2 cellular contexts compared by ENCODE assay signal in the genomic region with DNA sequence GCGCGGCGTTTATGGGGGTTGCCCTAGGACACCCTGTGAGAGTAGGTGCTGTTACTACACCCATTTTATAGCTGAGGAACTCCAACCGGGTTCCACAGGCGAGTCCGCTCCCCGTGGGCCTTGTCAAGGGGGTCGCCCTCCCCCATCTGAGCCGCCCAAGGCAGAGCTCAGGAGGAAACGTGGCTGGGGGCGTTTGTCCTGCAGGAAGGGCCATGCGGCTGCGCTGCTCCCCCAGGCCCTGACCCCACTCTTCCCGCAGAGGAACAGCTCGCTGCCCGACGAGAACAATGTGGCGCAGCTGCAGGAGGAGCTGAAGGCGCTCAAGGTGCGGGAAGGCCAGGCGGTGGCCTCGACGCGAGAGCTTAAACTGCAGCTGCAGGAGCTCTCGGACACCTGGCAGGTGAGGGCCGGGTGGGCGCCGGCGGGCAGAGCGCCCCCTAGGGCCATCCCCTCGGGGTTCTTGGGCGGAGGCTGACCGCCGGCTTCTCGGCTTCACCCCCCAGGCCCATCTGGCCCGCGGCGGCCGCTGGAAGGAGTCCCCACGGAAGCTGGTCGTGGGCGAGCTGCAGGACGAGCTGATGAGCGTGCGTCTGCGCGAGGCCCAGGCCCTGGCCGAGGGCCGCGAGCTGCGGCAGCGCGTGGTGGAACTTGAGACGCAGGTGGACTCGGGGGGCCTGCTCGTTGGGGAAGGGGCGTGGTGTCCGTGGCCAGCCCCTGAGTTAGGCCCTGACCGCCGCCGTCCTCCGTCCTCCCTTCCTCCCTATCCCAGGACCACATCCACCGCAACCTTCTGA.
TF ChIP-seq lines count a peak whose summit lies in the region.

No MANE protein-coding gene starts in this region.

TF ChIP-seq in A549, 52 proteins besides CTCF, POLR2A, EP300 and RAD21:
- TF ChIP-seq SREBF2 (IDR thresholded peaks at IDR 0.05): no peak
- TF ChIP-seq, protein P1, sequence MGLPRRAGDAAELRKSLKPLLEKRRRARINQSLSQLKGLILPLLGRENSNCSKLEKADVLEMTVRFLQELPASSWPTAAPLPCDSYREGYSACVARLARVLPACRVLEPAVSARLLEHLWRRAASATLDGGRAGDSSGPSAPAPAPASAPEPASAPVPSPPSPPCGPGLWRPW (IDR thresholded peaks at IDR 0.05): no peak
- no peak for TF ChIP-seq FOSB (CRISPR knock-in tag; IDR thresholded peaks at IDR 0.05)
- TF ChIP-seq ZC3H11A (IDR thresholded peaks at IDR 0.05): no peak
- no peak for TF ChIP-seq BHLHE40 (IDR thresholded peaks at IDR 0.05; ENCODE audit: low read depth, low read length)
- TF ChIP-seq EHMT2 (IDR thresholded peaks at IDR 0.05; ENCODE audit: low read depth): no peak
- TF ChIP-seq HOXA7 (CRISPR knock-in tag; IDR thresholded peaks at IDR 0.05): no peak
- TF ChIP-seq CHD2 (IDR thresholded peaks at IDR 0.05; ENCODE audit: low read length, partially characterized antibody): no peak
- TF ChIP-seq, protein P2, sequence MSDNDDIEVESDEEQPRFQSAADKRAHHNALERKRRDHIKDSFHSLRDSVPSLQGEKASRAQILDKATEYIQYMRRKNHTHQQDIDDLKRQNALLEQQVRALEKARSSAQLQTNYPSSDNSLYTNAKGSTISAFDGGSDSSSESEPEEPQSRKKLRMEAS (IDR thresholded peaks at IDR 0.05): no peak
- TF ChIP-seq KDM5A (IDR thresholded peaks at IDR 0.05): no peak
- TF ChIP-seq HDAC2 (IDR thresholded peaks at IDR 0.05): no peak

TF ChIP-seq in HCT116, 20 proteins besides CTCF, POLR2A, EP300 and RAD21:
- TF ChIP-seq, protein P2 (IDR thresholded peaks at IDR 0.05): no peak
- no peak for TF ChIP-seq EZH2 (IDR thresholded peaks at IDR 0.05)
- TF ChIP-seq YY1 (IDR thresholded peaks at IDR 0.05; ENCODE audit: extremely low read depth, insufficient replicate concordance, low read depth, low read length): no peak
- no peak for TF ChIP-seq ZFX (IDR thresholded peaks at IDR 0.05)
- TF ChIP-seq JUND (IDR thresholded peaks at IDR 0.05): no peak
- no peak for TF ChIP-seq CBX3 (IDR thresholded peaks at IDR 0.05; ENCODE audit: low read depth)
- TF ChIP-seq EZH2phosphoT487 (IDR thresholded peaks at IDR 0.05; ENCODE audit: borderline replicate concordance): no peak
